1 cellular context compared by ENCODE assay signal in the genomic region with DNA sequence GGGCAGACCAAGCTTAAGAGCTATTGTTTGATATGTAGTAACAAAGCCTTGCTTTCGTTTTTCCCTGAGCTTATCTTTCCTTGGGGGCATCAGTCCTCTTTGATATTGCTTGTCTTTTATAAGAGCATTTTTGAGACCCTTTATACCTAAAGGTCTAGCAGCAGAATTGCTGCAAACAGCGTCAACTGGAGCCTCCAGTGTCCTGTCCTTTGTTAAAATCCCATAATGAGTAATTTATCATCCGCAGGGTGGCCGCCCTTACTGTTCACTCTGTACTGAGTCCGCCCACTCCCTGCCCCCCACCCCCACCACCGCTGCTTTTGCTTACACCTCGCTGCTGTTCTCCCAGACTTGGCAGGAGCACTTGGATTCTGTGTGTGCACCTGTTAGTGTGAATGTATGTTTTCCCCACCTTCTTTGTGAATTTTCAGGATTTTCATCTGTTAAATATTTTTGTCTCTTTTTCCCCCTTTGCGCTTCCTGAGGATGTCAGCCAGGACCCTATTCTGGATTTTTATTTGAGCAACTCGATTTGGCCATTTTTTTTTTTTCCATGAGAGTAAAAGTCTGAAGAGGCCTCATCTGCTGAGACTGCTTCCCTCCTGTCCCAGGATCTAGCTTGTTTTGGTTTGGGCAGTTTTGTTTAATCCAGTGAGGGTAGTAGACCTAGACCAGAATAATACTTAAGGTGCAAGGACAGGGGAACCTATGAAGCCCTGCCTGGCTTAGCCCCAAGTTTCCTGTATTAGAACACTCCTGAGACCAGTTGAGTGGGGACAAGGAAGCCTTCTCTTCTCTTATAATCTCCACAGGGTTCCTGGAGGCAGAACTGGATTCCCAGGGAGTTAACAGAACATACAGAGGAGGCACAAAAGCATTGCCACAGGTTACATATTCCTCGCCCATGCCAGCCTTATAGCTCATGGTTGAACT.
TF ChIP-seq lines count a peak whose summit lies in the region.

No MANE protein-coding gene starts in this region.

TF ChIP-seq in endothelial cell of umbilical vein, 7 proteins besides CTCF, POLR2A, EP300 and RAD21:
- TF ChIP-seq POLR2AphosphoS5 (IDR thresholded peaks at IDR 0.05; ENCODE audit: insufficient read depth, low read depth, low read length) (no peak), FOS (IDR thresholded peaks at IDR 0.05; ENCODE audit: borderline replicate concordance, insufficient read depth, low read length) (no peak), JUN (IDR thresholded peaks at IDR 0.05; ENCODE audit: borderline replicate concordance, insufficient read depth, insufficient read length, low read depth) (no peak), EZH2 (IDR thresholded peaks at IDR 0.05; ENCODE audit: borderline replicate concordance, low read depth, low read length, severe bottlenecking) (no peak), GATA2 (IDR thresholded peaks at IDR 0.05; ENCODE audit: insufficient read depth, insufficient read length, low read depth, low read length) (no peak), MYC (IDR thresholded peaks at IDR 0.05; ENCODE audit: low read depth, low read length) (no peak)
- TF ChIP-seq, protein P1, sequence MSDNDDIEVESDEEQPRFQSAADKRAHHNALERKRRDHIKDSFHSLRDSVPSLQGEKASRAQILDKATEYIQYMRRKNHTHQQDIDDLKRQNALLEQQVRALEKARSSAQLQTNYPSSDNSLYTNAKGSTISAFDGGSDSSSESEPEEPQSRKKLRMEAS (IDR thresholded peaks at IDR 0.05; ENCODE audit: insufficient read depth, insufficient read length) = no peak
